ENCODE assay signal across 11 cellular contexts in the genomic region with DNA sequence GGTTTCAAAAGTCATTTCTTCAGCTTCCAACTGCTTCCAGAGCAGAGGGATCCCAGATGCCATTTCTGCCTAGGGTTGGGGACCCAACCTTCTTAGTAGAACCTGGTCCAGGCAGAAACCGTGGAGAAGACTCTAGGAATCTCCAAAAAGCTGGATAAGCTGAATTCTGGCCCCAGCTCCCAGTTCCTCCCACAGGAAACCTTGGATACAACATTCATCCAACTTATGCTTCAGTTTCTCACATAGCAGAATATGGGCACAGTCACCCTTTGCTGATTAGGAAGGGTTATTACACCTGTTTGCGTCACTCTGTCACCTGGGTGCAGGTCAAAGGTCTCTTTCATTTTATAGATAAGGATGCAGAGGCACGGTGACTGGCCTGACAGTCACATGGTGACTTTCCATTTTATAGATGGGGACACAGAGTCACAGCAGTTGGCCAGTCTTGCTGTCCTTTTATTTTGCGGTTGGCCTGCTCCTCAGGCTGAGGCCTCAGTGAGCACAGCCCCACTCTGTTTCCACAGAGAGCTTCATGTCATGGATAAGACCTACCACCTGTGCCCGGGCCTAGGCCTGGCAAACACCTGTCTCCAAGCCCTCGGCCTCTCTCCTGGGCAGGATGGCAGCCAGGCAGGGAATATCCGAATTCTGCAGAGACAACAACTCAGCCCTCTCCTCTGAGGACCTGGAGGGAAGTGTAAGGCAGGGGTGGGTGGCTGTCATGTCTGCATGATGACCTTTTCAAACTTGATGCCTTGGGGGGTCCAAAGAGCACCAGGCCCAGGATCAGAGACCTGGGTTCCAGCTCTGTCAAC.
DNase-seq lines count a peak whose midpoint lies in the region; ATAC-seq and TF ChIP-seq lines count a peak whose summit lies in the region.
"Had no signal": no experiment of that assay in that cellular context is flagged by ENCODE, and none has a peak within 500 bp of the region (broad histone marks: within the 10 kb centered on the region; RNA-seq: fewer than 3 reads in every experiment).

No MANE protein-coding gene starts in this region.

- no peak for TF ChIP-seq CTCF in cardiac muscle cell (IDR thresholded peaks at IDR 0.05; ENCODE audit: low read depth, low read length)

- H3K27me3 Mint-ChIP-seq in natural killer cell treated with Interleukin-12 subunit alpha and Interleukin-12 subunit beta and Interleukin-15 and Interleukin-18, amount 100 ng/mL, for 72 hours: no peaks in the 10 kb centered on the region

- peaks cover 32% of the 10 kb centered on the region for H3K4me1 ChIP-seq in cardiac muscle cell (ENCODE audit: low read depth)
- H3K4me1 ChIP-seq: breast epithelium had no signal

- H3K36me3 Mint-ChIP-seq in natural killer cell treated with Interleukin-12 subunit alpha and Interleukin-12 subunit beta and Interleukin-15 and Interleukin-18, amount 100 ng/mL, for 72 hours: no peaks in the 10 kb centered on the region

- H3K27ac Mint-ChIP-seq in natural killer cell treated with Interleukin-12 subunit alpha and Interleukin-12 subunit beta and Interleukin-15 and Interleukin-18, amount 100 ng/mL, for 72 hours: peak overlapping the region; percentile 79 to 95

- DNase-seq in cardiac muscle cell (ENCODE audit: low read depth in 1 of 2, low spot score in 1 of 2) (no peak), left ventricle myocardium superior (no peak), caudate nucleus (lab: John Stamatoyannopoulos, UW) (no peak), ureter (ENCODE audit: low spot score) (peak; percentile 29), NCI-H524 treated with DMSO at 0.1 percent for 48 hours (lab: John Stamatoyannopoulos, UW) (no peak)
- no peak for DNase-seq in natural killer cell treated with Interleukin-12 subunit alpha and Interleukin-12 subunit beta and Interleukin-15 and Interleukin-18, amount 100 ng/mL, for 72 hours (ENCODE audit: low spot score)
- DNase-seq: NCI-H446 treated with DMSO at 0.1 percent for 48 hours had no signal

- no peak overlapping the region for H3K4me3 ChIP-seq in cardiac muscle cell
- H3K4me3 ChIP-seq: breast epithelium had no signal

- H3K27me3 ChIP-seq in cardiac muscle cell: no peaks in the 10 kb centered on the region
- H3K27me3 ChIP-seq: breast epithelium had no signal

- peak overlapping the region; percentile 76 for H3K4me3 Mint-ChIP-seq in natural killer cell treated with Interleukin-12 subunit alpha and Interleukin-12 subunit beta and Interleukin-15 and Interleukin-18, amount 100 ng/mL, for 72 hours

- H3K9me3 Mint-ChIP-seq in natural killer cell treated with Interleukin-12 subunit alpha and Interleukin-12 subunit beta and Interleukin-15 and Interleukin-18, amount 100 ng/mL, for 72 hours: no peaks in the 10 kb centered on the region

- no peaks in the 10 kb centered on the region for H3K9me3 ChIP-seq in cardiac muscle cell (ENCODE audit: low read depth)
- H3K9me3 ChIP-seq: breast epithelium had no signal

- intact Hi-C loops in left ventricle myocardium superior (cut with micrococcal nuclease): no loop called here

- peak overlapping the region; percentile 86 for H3K27ac ChIP-seq in cardiac muscle cell
- peak overlapping the region; percentile 27 for H3K27ac ChIP-seq in caudate nucleus (ENCODE audit: low read depth, low read length)
- H3K27ac ChIP-seq: breast epithelium, C4-2B had no signal

- ATAC-seq in left ventricle myocardium superior (no peak), GM19452 (IDR thresholded peaks at IDR 0.05; ENCODE audit: unreplicated experiment) (no peak), HG03280 (IDR thresholded peaks at IDR 0.05; ENCODE audit: unreplicated experiment) (no peak)
- ATAC-seq in natural killer cell treated with Interleukin-12 subunit alpha and Interleukin-12 subunit beta and Interleukin-15 and Interleukin-18, amount 100 ng/mL, for 72 hours: no peak

- H3K36me3 ChIP-seq in cardiac muscle cell: no peaks in the 10 kb centered on the region
- H3K36me3 ChIP-seq: breast epithelium had no signal

- H3K4me1 Mint-ChIP-seq in natural killer cell treated with Interleukin-12 subunit alpha and Interleukin-12 subunit beta and Interleukin-15 and Interleukin-18, amount 100 ng/mL, for 72 hours (ENCODE audit: low read depth in 2 of 2): peaks cover 44 to 76% of the 10 kb centered on the region in 2 donors
